In the genomic region with DNA sequence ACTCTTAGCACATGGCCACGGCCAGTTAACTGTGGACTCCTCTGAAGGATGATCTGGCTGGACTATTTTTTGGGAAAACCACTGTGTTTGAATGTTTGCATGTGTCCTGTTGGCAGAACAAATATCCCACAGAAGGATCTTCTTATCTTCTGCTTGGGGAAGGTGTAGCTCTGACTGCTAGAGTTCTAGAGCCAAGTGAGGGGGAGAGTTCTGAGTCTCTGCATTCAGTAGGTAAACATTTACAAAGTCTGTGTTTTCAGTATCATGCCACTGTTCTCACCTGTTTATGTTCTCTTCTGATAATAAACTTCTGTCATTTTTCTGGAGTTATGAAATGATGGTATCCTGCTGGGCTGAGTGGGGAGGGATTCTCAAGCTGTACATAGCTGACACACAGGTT, we compare ENCODE assay signal across 31 cellular contexts.
"Had no signal": no experiment of that assay in that cellular context is flagged by ENCODE, and none has a peak within 500 bp of the region (broad histone marks: within the 10 kb centered on the region; RNA-seq: fewer than 3 reads in every experiment).

No MANE protein-coding gene starts in this region.

- H3K4me3 ChIP-seq: adrenal gland, ascending aorta, body of pancreas, breast epithelium, cardiac muscle cell had no signal

- DNase-seq: activated effector memory CD4-positive, alpha-beta T cell treated with anti-CD3 and anti-CD28 coated beads, Interleukin-2, amount 50 U/mL, for 16 hours; activated effector memory CD4-positive, alpha-beta T cell treated with Interleukin-2 at 50 U/mL for 16 hours; activated gamma-delta T cell; activated gamma-delta T cell treated with Interleukin-2 at 50 U/mL for 16 hours; activated naive CD4-positive, alpha-beta T cell; activated naive CD4-positive, alpha-beta T cell treated with anti-CD3 and anti-CD28 coated beads for 36 hours; activated naive CD4-positive, alpha-beta T cell treated with anti-CD3 and anti-CD28 coated beads, Interleukin-2, amount 10 ng/mL, durations not matched to agents 7 days and 5 days; activated naive CD4-positive, alpha-beta T cell treated with anti-CD3 and anti-CD28 coated beads, Interleukin-2, amount 50 U/mL, for 16 hours; activated naive CD4-positive, alpha-beta T cell treated with Interleukin-2 at 50 U/mL for 16 hours; activated naive CD8-positive, alpha-beta T cell treated with anti-CD3 and anti-CD28 coated beads for 36 hours; activated naive CD8-positive, alpha-beta T cell treated with anti-CD3 and anti-CD28 coated beads, Interleukin-2, amount 10 ng/mL, durations not matched to agents 7 days and 5 days; activated naive CD8-positive, alpha-beta T cell treated with anti-CD3 and anti-CD28 coated beads, Interleukin-2, amount 50 U/mL, for 24 hours; activated T-cell treated with anti-CD3 and anti-CD28 coated beads, Interleukin-2, amount 50 U/mL, for 24 hours; activated T-cell treated with anti-CD3 and anti-CD28 coated beads, Interleukin-2, amount 50 U/mL, for 4 hours; activated T-cell treated with anti-CD3 and anti-CD28 coated beads, Interleukin-2, amount 50 U/mL, for 48 hours; activated T-cell treated with anti-CD3 and anti-CD28 coated beads, Interleukin-2, amount 50 U/mL, for 72 hours; adrenal gland; amniotic stem cell; amygdala; anterior cingulate cortex; aorta; body of pancreas; brain microvascular endothelial cell; caudate nucleus; central memory CD4-positive, alpha-beta T cell; cerebellar nuclear complex had no signal

- ATAC-seq: activated naive CD4-positive, alpha-beta T cell treated with anti-CD3 and anti-CD28 coated beads, Interleukin-2, amount 50 U/mL, for 72 hours; activated naive CD8-positive, alpha-beta T cell treated with anti-CD3 and anti-CD28 coated beads, Interleukin-2, amount 50 U/mL, for 24 hours; activated T-cell treated with anti-CD3 and anti-CD28 coated beads, Interleukin-2, amount 50 U/mL, for 4 hours; activated T-cell treated with anti-CD3 and anti-CD28 coated beads, Interleukin-2, amount 50 U/mL, for 72 hours; activated T-helper 17 cell treated with anti-CD3 and anti-CD28 coated beads, Interleukin-2, amount 50 U/mL, for 72 hours; body of pancreas had no signal
